ENCODE assay signal across 31 cellular contexts in genomic region chr2:121564905-121565304, GRCh38. TPM values are rescaled to one million over a fixed set of nuclear protein-coding genes. Genes with fewer than 3 reads are reported as not detected.
DNase-seq lines count a peak whose midpoint lies in the region; ATAC-seq, FAIRE-seq and TF ChIP-seq lines count a peak whose summit lies in the region.
"Had no signal": no experiment of that assay in that cellular context is flagged by ENCODE, and none has a peak within 500 bp of the region (broad histone marks: within the 10 kb centered on the region; RNA-seq: fewer than 3 reads in every experiment).

No MANE protein-coding gene starts in this region.

- H3K4me3 ChIP-seq in heart right ventricle = no peak overlapping the region
- H3K4me3 ChIP-seq in small intestine (ENCODE audit: low read depth in 1 of 2, low read length in 2 of 2) = no peak overlapping the region
- H3K4me3 ChIP-seq: cardiac muscle cell, lower lobe of right lung, mucosa of descending colon, Peyer's patch, skin epidermis had no signal

- TF ChIP-seq CTCF in heart right ventricle (IDR thresholded peaks at IDR 0.05) = no peak
- TF ChIP-seq CTCF in brain (conservative IDR thresholded peaks at IDR 0.05) = no peak
- no peak for TF ChIP-seq CTCF in nephron (IDR thresholded peaks at IDR 0.05; ENCODE audit: unreplicated experiment in 3 of 3)

- H3K36me3 Mint-ChIP-seq in brain = peaks cover 24% of the 10 kb centered on the region
- H3K36me3 Mint-ChIP-seq in nephron (ENCODE audit: low read depth) = peaks cover 11% of the 10 kb centered on the region

- peaks cover 0 to 10% (median 3%) of the 10 kb centered on the region in 5 experiments for H3K9me3 Mint-ChIP-seq in brain
- no peaks in the 10 kb centered on the region for H3K9me3 Mint-ChIP-seq in nephron
- H3K9me3 Mint-ChIP-seq in stimulated activated naive CD8-positive, alpha-beta T cell treated with anti-CD3 and anti-CD28 coated beads, Interleukin-15, amount 100 ng/mL, for 72 hours = peaks cover 7 to 11% of the 10 kb centered on the region in 2 donors
- H3K9me3 Mint-ChIP-seq: activated naive CD4-positive, alpha-beta T cell treated with anti-CD3 and anti-CD28 coated beads, Interleukin-2, amount 50 U/mL, for 24 hours; CD4-positive, alpha-beta T cell had no signal

- no peaks in the 10 kb centered on the region for H3K27me3 Mint-ChIP-seq in brain
- no peaks in the 10 kb centered on the region for H3K27me3 Mint-ChIP-seq in nephron (ENCODE audit: low read depth)
- H3K27me3 Mint-ChIP-seq in stimulated activated naive CD8-positive, alpha-beta T cell treated with anti-CD3 and anti-CD28 coated beads, Interleukin-15, amount 100 ng/mL, for 72 hours = no peaks in the 10 kb centered on the region
- H3K27me3 Mint-ChIP-seq: activated naive CD4-positive, alpha-beta T cell treated with anti-CD3 and anti-CD28 coated beads, Interleukin-2, amount 50 U/mL, for 24 hours; CD4-positive, alpha-beta T cell; stimulated activated naive CD8-positive, alpha-beta T cell treated with anti-CD3 and anti-CD28 coated beads, Interleukin-15, Interleukin-2, amounts not matched to agents 100 ng/mL and 50 ng/mL, for 24 hours had no signal

- H3K9me3 ChIP-seq in heart right ventricle (no peaks in the 10 kb centered on the region), small intestine (ENCODE audit: control insufficient read depth, low read depth) (no peaks in the 10 kb centered on the region)
- H3K9me3 ChIP-seq: lower lobe of right lung, mucosa of descending colon, Peyer's patch had no signal

- H3K27me3 ChIP-seq in heart right ventricle = no peaks in the 10 kb centered on the region
- no peaks in the 10 kb centered on the region for H3K27me3 ChIP-seq in small intestine (ENCODE audit: control insufficient read depth in 2 of 2, insufficient read depth in 2 of 2, low read length in 2 of 2)
- H3K27me3 ChIP-seq: cardiac muscle cell, Peyer's patch had no signal

- WGBS in heart right ventricle, 2 donors = 86 to 90% methylated on average over 3 of the region's 3 CpGs
- 86 to 88% (median 86%) methylated on average over 3 of the region's 3 CpGs for WGBS in small intestine, 3 donors

- intact Hi-C loops in heart right ventricle (cut with DNase I) = no loop called here
- intact Hi-C loops in Right ventricle myocardium inferior (cut with DNase I) = no loop called here

- no peak for DNase-seq in heart right ventricle
- DNase-seq in Right ventricle myocardium inferior (ENCODE audit: missing footprints) = no peak
- no peak for DNase-seq in stimulated activated naive CD8-positive, alpha-beta T cell treated with anti-CD3 and anti-CD28 coated beads, Interleukin-15, amount 100 ng/mL, for 72 hours
- no peak for DNase-seq in effector CD8-positive, alpha-beta T cell (lab: John Stamatoyannopoulos, UW)
- no peak for DNase-seq in small intestine
- DNase-seq: activated CD4-positive, alpha-beta T cell treated with anti-CD3 and anti-CD28 coated beads for 1 hour; activated CD8-positive, alpha-beta T cell treated with anti-CD3 and anti-CD28 coated beads, Interleukin-2, amount 10 ng/mL, durations not matched to agents 7 days and 5 days; AML-193; aorta; CD4-positive, alpha-beta T cell; endodermal cell; lower lobe of right lung; mucosa of descending colon; NCI-H1436 treated with DMSO at 0.1 percent for 48 hours; NCI-H2107; NCI-H774; Peyer's patch; SIG-M5; SW 1271 had no signal

- ATAC-seq in heart right ventricle (peak in 3 of 8 donors; percentile 7 to 20 (median 11)), Right ventricle myocardium inferior (no peak), GM21526 (IDR thresholded peaks at IDR 0.05; ENCODE audit: low FRiP score, unreplicated experiment) (no peak)
- ATAC-seq in stimulated activated naive CD8-positive, alpha-beta T cell treated with anti-CD3 and anti-CD28 coated beads, Interleukin-15, amount 100 ng/mL, for 72 hours = no peak
- ATAC-seq: activated CD8-positive, alpha-beta T cell treated with anti-CD3 and anti-CD28 coated beads, Interleukin-2, amount 10 ng/mL, durations not matched to agents 7 days and 5 days; mucosa of descending colon had no signal

- H3K27ac ChIP-seq in heart right ventricle (peak overlapping the region in 8 of 10 donors; percentile 14 to 79 (median 52)), small intestine (ENCODE audit: low read depth in 1 of 2, low read length in 1 of 2) (no peak overlapping the region)
- H3K27ac ChIP-seq: cardiac muscle cell, lower lobe of right lung, Peyer's patch, skin epidermis had no signal

- H3K4me3 Mint-ChIP-seq in brain (peak overlapping the region in 2 of 5 experiments; percentile 46 to 58), nephron (peak overlapping the region in 2 of 3 experiments; percentile 31 to 67)
- H3K4me3 Mint-ChIP-seq in stimulated activated naive CD8-positive, alpha-beta T cell treated with anti-CD3 and anti-CD28 coated beads, Interleukin-15, amount 100 ng/mL, for 72 hours = no peak overlapping the region
- H3K4me3 Mint-ChIP-seq: activated CD8-positive, alpha-beta T cell treated with anti-CD3 and anti-CD28 coated beads, Interleukin-2, amount 10 ng/mL, durations not matched to agents 7 days and 5 days; activated naive CD4-positive, alpha-beta T cell treated with anti-CD3 and anti-CD28 coated beads, Interleukin-2, amount 50 U/mL, for 24 hours; CD4-positive, alpha-beta T cell; endodermal cell; stimulated activated naive CD8-positive, alpha-beta T cell treated with anti-CD3 and anti-CD28 coated beads, Interleukin-15, Interleukin-2, amounts not matched to agents 100 ng/mL and 50 ng/mL, for 24 hours had no signal

- H3K36me3 ChIP-seq in heart right ventricle (no peaks in the 10 kb centered on the region), small intestine (ENCODE audit: control insufficient read depth in 2 of 2, insufficient read depth in 2 of 2, low read length in 2 of 2) (peaks cover 0 to 3% of the 10 kb centered on the region in 2 donors)
- H3K36me3 ChIP-seq: cardiac muscle cell, Peyer's patch had no signal

- no peak for FAIRE-seq in small intestine (lab: Jason Lieb, UNC)
- FAIRE-seq: keratinocyte had no signal

- H3K4me1 Mint-ChIP-seq in brain (peaks cover 87% of the 10 kb centered on the region), nephron (peaks cover 86% of the 10 kb centered on the region)
- H3K4me1 Mint-ChIP-seq in stimulated activated naive CD8-positive, alpha-beta T cell treated with anti-CD3 and anti-CD28 coated beads, Interleukin-15, amount 100 ng/mL, for 72 hours = peaks cover 73% of the 10 kb centered on the region

- peaks cover 8 to 83% (median 64%) of the 10 kb centered on the region in 9 donors for H3K4me1 ChIP-seq in heart right ventricle
- H3K4me1 ChIP-seq in small intestine (ENCODE audit: control insufficient read depth in 2 of 2, insufficient read depth in 1 of 2, low read depth in 1 of 2, low read length in 1 of 2) = no peaks in the 10 kb centered on the region
- H3K4me1 ChIP-seq: Peyer's patch had no signal

- H3K27ac Mint-ChIP-seq in brain (peak overlapping the region in 3 of 5 experiments; percentile 85 to 95 (median 90)), nephron (peak overlapping the region; percentile 80 to 95 (median 92))
- peak overlapping the region; percentile 17 to 34 for H3K27ac Mint-ChIP-seq in stimulated activated naive CD8-positive, alpha-beta T cell treated with anti-CD3 and anti-CD28 coated beads, Interleukin-15, amount 100 ng/mL, for 72 hours
- H3K27ac Mint-ChIP-seq: activated naive CD4-positive, alpha-beta T cell treated with anti-CD3 and anti-CD28 coated beads, Interleukin-2, amount 50 U/mL, for 24 hours; CD4-positive, alpha-beta T cell; endodermal cell; stimulated activated naive CD8-positive, alpha-beta T cell treated with anti-CD3 and anti-CD28 coated beads, Interleukin-15, Interleukin-2, amounts not matched to agents 100 ng/mL and 50 ng/mL, for 24 hours had no signal

RNA-seq across cellular contexts. Expression of gene RNU4ATAC, which starts 34.2 kb away (rescaled TPM):
- not detected for total RNA-seq in heart right ventricle
- polyA plus RNA-seq in heart right ventricle = not detected
- total RNA-seq in Right ventricle myocardium inferior = 10.4 TPM
- not detected for polyA plus RNA-seq in brain (ENCODE audit: insufficient read depth, low read depth, low replicate concordance)
- polyA plus RNA-seq in small intestine = not detected
- total RNA-seq: A673; activated CD8-positive, alpha-beta T cell treated with anti-CD3 and anti-CD28 coated beads, Interleukin-2, amount 10 ng/mL, durations not matched to agents 7 days and 5 days; aorta; cardiac muscle cell; CD4-positive, alpha-beta T cell; endodermal cell; posterior vena cava had no signal
- polyA plus RNA-seq: aorta, esophagus, keratinocyte, thymus had no signal

Comparison
In these comparisons a context has a peak if more than half of its experiments do, and no peak if none do; other contexts are left out.
1. H3K27ac ChIP-seq: peak in heart right ventricle (8 of 10); none in small intestine (0 of 2).
2. H3K27ac Mint-ChIP-seq: peak in every context shown above with its lines; median percentile 92 in nephron; 90 in brain; 26 in stimulated activated naive CD8-positive, alpha-beta T cell treated with anti-CD3 and anti-CD28 coated beads, Interleukin-15, amount 100 ng/mL, for 72 hours.
3. H3K4me3 Mint-ChIP-seq: peak in nephron (2 of 3); none in stimulated activated naive CD8-positive, alpha-beta T cell treated with anti-CD3 and anti-CD28 coated beads, Interleukin-15, amount 100 ng/mL, for 72 hours (0 of 2).